In the genomic region with DNA sequence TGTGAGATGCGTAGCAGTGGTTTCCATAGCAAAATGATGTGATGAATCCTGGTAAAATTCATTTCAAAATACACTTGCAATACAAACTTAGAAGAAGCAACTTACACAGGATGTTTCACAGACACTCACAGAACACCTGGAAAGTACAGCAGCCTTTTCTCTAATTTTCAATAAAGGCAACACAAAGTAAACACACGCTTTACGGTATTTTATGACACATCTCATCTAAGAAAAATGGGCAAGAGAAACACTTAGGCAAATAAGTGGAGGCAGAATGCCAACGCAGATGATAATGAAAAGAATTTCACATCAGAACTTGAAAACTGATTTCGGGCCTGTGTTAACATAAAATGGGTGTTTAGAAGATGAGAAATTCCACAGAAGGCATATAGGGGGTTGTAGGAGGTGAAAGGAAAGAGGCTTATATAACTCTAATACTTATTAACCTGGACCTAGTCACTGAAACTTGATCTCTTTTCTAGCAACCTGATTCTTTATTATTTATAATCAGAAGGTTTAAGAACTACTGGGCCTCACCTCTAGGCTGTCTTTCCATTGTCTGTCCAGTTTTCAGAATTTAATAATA, we compare ENCODE assay signal across 17 cellular contexts. TPM values are rescaled to one million over a fixed set of nuclear protein-coding genes. Genes with fewer than 3 reads are reported as not detected.
DNase-seq lines count a peak whose midpoint lies in the region; ATAC-seq, FAIRE-seq and TF ChIP-seq lines count a peak whose summit lies in the region.
"Had no signal": no experiment of that assay in that cellular context is flagged by ENCODE, and none has a peak within 500 bp of the region (broad histone marks: within the 10 kb centered on the region; RNA-seq: fewer than 3 reads in every experiment).

No MANE protein-coding gene starts in this region.

- intact Hi-C loops in MCF 10A (cut with micrococcal nuclease) = no loop called here
- intact Hi-C loops in breast epithelium (cut with DNase I; ENCODE audit: low total_unique reads) = no loop called here
- intact Hi-C loops in left colon (cut with DNase I, micrococcal nuclease) = no loop called here

- H3K9me3 Mint-ChIP-seq in MCF 10A (ENCODE audit: unreplicated experiment) = no peaks in the 10 kb centered on the region
- H3K9me3 Mint-ChIP-seq: CD4-positive, alpha-beta T cell; T-helper 1 cell treated with Interleukin-12 subunit alpha and Interleukin-12 subunit beta and Interleukin-4 antibody, amounts not matched to agents 30 μg/mL and 1 μg/mL, for 36 hours had no signal

- ATAC-seq in left colon = peak; percentile 48
- no peak for ATAC-seq in upper lobe of left lung (ENCODE audit: low FRiP score in 2 of 2)
- ATAC-seq: activated CD4-positive, alpha-beta T cell treated with anti-CD3 and anti-CD28 coated beads for 36 hours; naive thymus-derived CD4-positive, alpha-beta T cell had no signal

- DNase-seq in MCF 10A (ENCODE audit: unreplicated experiment) = peak; percentile 42
- no peak for DNase-seq in breast epithelium (ENCODE audit: low spot score in 2 of 2)
- peak; percentile 33 for DNase-seq in RCC 7860 (ENCODE audit: low spot score)
- DNase-seq in left colon = no peak
- no peak for DNase-seq in activated CD4-positive, alpha-beta T cell treated with anti-CD3 and anti-CD28 coated beads, Interleukin-2, amount 50 U/mL, for 48 hours
- DNase-seq in middle frontal gyrus (ENCODE audit: extremely low spot score, low spot score) = no peak
- no peak for DNase-seq in RPMI8226
- DNase-seq in upper lobe of left lung = no peak
- DNase-seq: activated CD4-positive, alpha-beta T cell treated with anti-CD3 and anti-CD28 coated beads for 36 hours; activated T-cell treated with anti-CD3 and anti-CD28 coated beads, Interleukin-2, amount 50 U/mL, for 24 hours; CD4-positive, alpha-beta T cell; naive thymus-derived CD4-positive, alpha-beta T cell; NCI-H345; stimulated activated CD4-positive, alpha-beta T cell treated with anti-CD3 and anti-CD28 coated beads, Interleukin-4, amount 100 ng/mL, for 24 hours; uterus had no signal

- H3K27ac Mint-ChIP-seq in MCF 10A (ENCODE audit: low read depth, unreplicated experiment) = peak overlapping the region; percentile 40
- H3K27ac Mint-ChIP-seq: activated CD4-positive, alpha-beta T cell treated with anti-CD3 and anti-CD28 coated beads for 36 hours; activated T-cell treated with anti-CD3 and anti-CD28 coated beads, Interleukin-2, amount 50 U/mL, for 24 hours; CD4-positive, alpha-beta T cell; naive thymus-derived CD4-positive, alpha-beta T cell; T-helper 1 cell treated with Interleukin-12 subunit alpha and Interleukin-12 subunit beta and Interleukin-4 antibody, amounts not matched to agents 30 μg/mL and 1 μg/mL, for 36 hours had no signal

- peak; percentile 50 for FAIRE-seq in RCC 7860 (lab: Jason Lieb, UNC)

- BruUV-seq in MCF 10A (replicated peaks; lab: Mats Ljungman, UMichigan) = TSS peak; percentile 87

- no peak for TF ChIP-seq EP300 in upper lobe of left lung (IDR thresholded peaks at IDR 0.05)

- H3K27ac ChIP-seq in breast epithelium (no peak overlapping the region), upper lobe of left lung (peak overlapping the region in 1 of 4 donors; percentile 56)
- H3K27ac ChIP-seq: right atrium auricular region, uterus had no signal

- no peaks in the 10 kb centered on the region for H3K4me1 ChIP-seq in breast epithelium
- H3K4me1 ChIP-seq in upper lobe of left lung = peaks cover 3 to 15% (median 11%) of the 10 kb centered on the region in 4 donors
- H3K4me1 ChIP-seq: right atrium auricular region, uterus had no signal

- no peak overlapping the region for H3K4me3 ChIP-seq in breast epithelium
- no peak overlapping the region for H3K4me3 ChIP-seq in upper lobe of left lung
- H3K4me3 ChIP-seq: right atrium auricular region, uterus had no signal

- H3K36me3 ChIP-seq in breast epithelium = no peaks in the 10 kb centered on the region
- H3K36me3 ChIP-seq in upper lobe of left lung = no peaks in the 10 kb centered on the region
- H3K36me3 ChIP-seq: right atrium auricular region, uterus had no signal

- peaks cover 18% of the 10 kb centered on the region for H3K4me1 Mint-ChIP-seq in MCF 10A (ENCODE audit: insufficient read depth, unreplicated experiment)

- WGBS in upper lobe of left lung, 2 donors = 69 to 72% methylated on average over 5 of the region's 5 CpGs

- no peak overlapping the region for H3K4me3 Mint-ChIP-seq in MCF 10A (ENCODE audit: unreplicated experiment)
- H3K4me3 Mint-ChIP-seq: activated CD4-positive, alpha-beta T cell treated with anti-CD3 and anti-CD28 coated beads for 36 hours; activated T-cell treated with anti-CD3 and anti-CD28 coated beads, Interleukin-2, amount 50 U/mL, for 24 hours; CD4-positive, alpha-beta T cell; naive thymus-derived CD4-positive, alpha-beta T cell; T-helper 1 cell treated with Interleukin-12 subunit alpha and Interleukin-12 subunit beta and Interleukin-4 antibody, amounts not matched to agents 30 μg/mL and 1 μg/mL, for 36 hours had no signal

- POLR2A ChIA-PET in MCF 10A (lab: Yijun Ruan, JAX) = interaction anchor here (2.4 kb wide), 1 partner anchor 26 kb away, joined by 9 read pairs; a partner anchor contains a TSS

- CTCF ChIA-PET in MCF 10A (lab: Yijun Ruan, JAX) = interaction anchor here (0.9 kb wide), 1 partner anchor 12 kb away, joined by 4 read pairs; no protein-coding TSS in a partner anchor

- H3K36me3 Mint-ChIP-seq in MCF 10A (ENCODE audit: insufficient read depth, unreplicated experiment) = no peaks in the 10 kb centered on the region

- H3K27me3 Mint-ChIP-seq in MCF 10A (ENCODE audit: insufficient read depth, unreplicated experiment) = no peaks in the 10 kb centered on the region
- H3K27me3 Mint-ChIP-seq: CD4-positive, alpha-beta T cell had no signal

- TF ChIP-seq CTCF in MCF 10A (IDR thresholded peaks at IDR 0.05; ENCODE audit: unreplicated experiment) = no peak
- no peak for TF ChIP-seq CTCF in breast epithelium (IDR thresholded peaks at IDR 0.05)
- TF ChIP-seq CTCF in upper lobe of left lung (IDR thresholded peaks at IDR 0.05) = no peak

- H3K9me3 ChIP-seq in breast epithelium (no peaks in the 10 kb centered on the region), upper lobe of left lung (no peaks in the 10 kb centered on the region)
- H3K9me3 ChIP-seq: right atrium auricular region, uterus had no signal

- TF ChIP-seq POLR2A in breast epithelium (IDR thresholded peaks at IDR 0.05) (no peak), upper lobe of left lung (IDR thresholded peaks at IDR 0.05) (no peak)

- H3K27me3 ChIP-seq in breast epithelium (no peaks in the 10 kb centered on the region), upper lobe of left lung (no peaks in the 10 kb centered on the region)
- H3K27me3 ChIP-seq: right atrium auricular region, uterus had no signal

RNA-seq across cellular contexts. Expression of a gene that starts 25.6 kb away (rescaled TPM):
- 15.8 and 23.7 TPM in 2 replicates for total RNA-seq in MCF 10A (2022)
- total RNA-seq in breast epithelium = 10 to 100 TPM in 2 of 3 donors, 1 to 10 TPM in 1; 9.1 to 34.7 (median 23.9) TPM
- 10 to 100 TPM; 47.0 to 51.0 TPM for total RNA-seq in left colon
- total RNA-seq in upper lobe of left lung = 10 to 100 TPM; 25.3 to 41.4 (median 31.2) TPM

Comparison
In these comparisons a context has a peak if more than half of its experiments do, and no peak if none do; other contexts are left out.
1. DNase-seq: peak in MCF 10A (single experiment) and RCC 7860 (single experiment); none in breast epithelium (0 of 2), left colon (0 of 2), activated CD4-positive, alpha-beta T cell treated with anti-CD3 and anti-CD28 coated beads, Interleukin-2, amount 50 U/mL, for 48 hours (0 of 2), middle frontal gyrus (single experiment), RPMI8226 (single experiment) and upper lobe of left lung (0 of 2).